Comparison of ENCODE assay signal across 1 cellular context in the genomic region with DNA sequence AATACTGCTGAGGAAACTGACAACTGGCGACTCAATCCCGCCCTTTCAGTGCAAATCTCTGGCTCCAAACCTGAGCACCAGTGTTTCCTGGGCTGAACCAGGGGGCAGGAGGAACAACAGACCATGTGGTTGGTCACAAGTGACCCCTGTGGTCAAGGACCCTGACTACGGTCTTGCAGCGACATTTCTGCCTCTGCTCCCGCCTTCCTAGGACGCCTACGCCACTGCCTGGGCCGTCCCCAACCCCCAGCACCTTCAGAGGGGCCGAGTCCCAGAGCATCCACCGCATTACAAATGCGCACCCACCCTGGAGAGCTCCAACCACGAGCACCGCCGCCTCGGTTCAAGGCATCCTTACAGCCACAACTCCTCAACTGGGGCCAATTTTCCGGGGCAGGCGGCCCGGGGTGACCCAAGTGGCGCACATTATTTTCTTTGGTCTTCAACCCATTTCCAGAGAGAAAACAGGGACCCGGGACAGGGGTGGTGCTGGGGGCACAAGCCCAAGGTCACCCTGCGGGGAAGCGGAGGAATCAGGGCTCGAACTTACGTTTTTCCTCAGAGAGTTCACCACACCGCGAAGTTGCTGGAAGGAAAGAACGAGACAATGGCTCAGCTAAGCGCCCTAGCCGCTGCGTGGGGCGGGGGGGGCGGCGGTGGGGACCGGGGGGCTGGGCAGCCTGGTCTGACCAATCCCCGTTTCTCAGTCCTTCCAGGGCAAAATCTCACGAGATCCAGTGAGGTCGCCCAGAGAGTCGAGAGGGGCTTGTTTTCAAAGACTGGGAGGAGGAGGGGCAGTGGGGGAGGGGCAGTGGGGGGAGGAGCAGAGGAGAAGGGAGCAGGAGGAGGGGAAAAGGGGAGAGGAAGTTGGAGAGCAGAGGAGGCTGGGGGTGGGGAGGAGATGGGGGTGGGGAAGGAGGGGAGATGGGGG.
TF ChIP-seq lines count a peak whose summit lies in the region.

No MANE protein-coding gene starts in this region.

TF ChIP-seq in K562, 482 proteins besides CTCF, POLR2A, EP300 and RAD21:
- TF ChIP-seq ZNF583 (CRISPR knock-in tag; IDR thresholded peaks at IDR 0.05) = no peak
- TF ChIP-seq, protein P1, sequence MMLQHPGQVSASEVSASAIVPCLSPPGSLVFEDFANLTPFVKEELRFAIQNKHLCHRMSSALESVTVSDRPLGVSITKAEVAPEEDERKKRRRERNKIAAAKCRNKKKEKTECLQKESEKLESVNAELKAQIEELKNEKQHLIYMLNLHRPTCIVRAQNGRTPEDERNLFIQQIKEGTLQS (IDR thresholded peaks at IDR 0.05) = no peak
- TF ChIP-seq, protein P1 (CRISPR knock-in tag; conservative IDR thresholded peaks at IDR 0.05) = peak; percentile 96
- no peak for TF ChIP-seq NFRKB (IDR thresholded peaks at IDR 0.05; ENCODE audit: low read depth)
- no peak for TF ChIP-seq STAT5A (IDR thresholded peaks at IDR 0.05; ENCODE audit: borderline replicate concordance, low read length)
- TF ChIP-seq, protein P2, sequence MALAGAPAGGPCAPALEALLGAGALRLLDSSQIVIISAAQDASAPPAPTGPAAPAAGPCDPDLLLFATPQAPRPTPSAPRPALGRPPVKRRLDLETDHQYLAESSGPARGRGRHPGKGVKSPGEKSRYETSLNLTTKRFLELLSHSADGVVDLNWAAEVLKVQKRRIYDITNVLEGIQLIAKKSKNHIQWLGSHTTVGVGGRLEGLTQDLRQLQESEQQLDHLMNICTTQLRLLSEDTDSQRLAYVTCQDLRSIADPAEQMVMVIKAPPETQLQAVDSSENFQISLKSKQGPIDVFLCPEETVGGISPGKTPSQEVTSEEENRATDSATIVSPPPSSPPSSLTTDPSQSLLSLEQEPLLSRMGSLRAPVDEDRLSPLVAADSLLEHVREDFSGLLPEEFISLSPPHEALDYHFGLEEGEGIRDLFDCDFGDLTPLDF (CRISPR knock-in tag; IDR thresholded peaks at IDR 0.05) = peak; percentile 95
- TF ChIP-seq ZNF696 (CRISPR knock-in tag; conservative IDR thresholded peaks at IDR 0.05) = no peak
- TF ChIP-seq, protein P3, sequence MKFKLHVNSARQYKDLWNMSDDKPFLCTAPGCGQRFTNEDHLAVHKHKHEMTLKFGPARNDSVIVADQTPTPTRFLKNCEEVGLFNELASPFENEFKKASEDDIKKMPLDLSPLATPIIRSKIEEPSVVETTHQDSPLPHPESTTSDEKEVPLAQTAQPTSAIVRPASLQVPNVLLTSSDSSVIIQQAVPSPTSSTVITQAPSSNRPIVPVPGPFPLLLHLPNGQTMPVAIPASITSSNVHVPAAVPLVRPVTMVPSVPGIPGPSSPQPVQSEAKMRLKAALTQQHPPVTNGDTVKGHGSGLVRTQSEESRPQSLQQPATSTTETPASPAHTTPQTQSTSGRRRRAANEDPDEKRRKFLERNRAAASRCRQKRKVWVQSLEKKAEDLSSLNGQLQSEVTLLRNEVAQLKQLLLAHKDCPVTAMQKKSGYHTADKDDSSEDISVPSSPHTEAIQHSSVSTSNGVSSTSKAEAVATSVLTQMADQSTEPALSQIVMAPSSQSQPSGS (CRISPR knock-in tag; IDR thresholded peaks at IDR 0.05) = no peak
- TF ChIP-seq RB1 (IDR thresholded peaks at IDR 0.05; ENCODE audit: low read depth) = no peak
- TF ChIP-seq POLR2H (tag; IDR thresholded peaks at IDR 0.05; ENCODE audit: low read depth) = no peak
- no peak for TF ChIP-seq PURB (CRISPR knock-in tag; IDR thresholded peaks at IDR 0.05; ENCODE audit: low read depth)
- TF ChIP-seq, protein P4, sequence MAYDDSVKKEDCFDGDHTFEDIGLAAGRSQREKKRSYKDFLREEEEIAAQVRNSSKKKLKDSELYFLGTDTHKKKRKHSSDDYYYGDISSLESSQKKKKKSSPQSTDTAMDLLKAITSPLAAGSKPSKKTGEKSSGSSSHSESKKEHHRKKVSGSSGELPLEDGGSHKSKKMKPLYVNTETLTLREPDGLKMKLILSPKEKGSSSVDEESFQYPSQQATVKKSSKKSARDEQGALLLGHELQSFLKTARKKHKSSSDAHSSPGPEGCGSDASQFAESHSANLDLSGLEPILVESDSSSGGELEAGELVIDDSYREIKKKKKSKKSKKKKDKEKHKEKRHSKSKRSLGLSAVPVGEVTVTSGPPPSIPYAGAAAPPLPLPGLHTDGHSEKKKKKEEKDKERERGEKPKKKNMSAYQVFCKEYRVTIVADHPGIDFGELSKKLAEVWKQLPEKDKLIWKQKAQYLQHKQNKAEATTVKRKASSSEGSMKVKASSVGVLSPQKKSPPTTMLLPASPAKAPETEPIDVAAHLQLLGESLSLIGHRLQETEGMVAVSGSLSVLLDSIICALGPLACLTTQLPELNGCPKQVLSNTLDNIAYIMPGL (CRISPR knock-in tag; IDR thresholded peaks at IDR 0.05) = peak; percentile 99
- TF ChIP-seq CBX2 (IDR thresholded peaks at IDR 0.05; ENCODE audit: insufficient read depth, low read length, poor library complexity, severe bottlenecking) = no peak
- TF ChIP-seq, protein P5, sequence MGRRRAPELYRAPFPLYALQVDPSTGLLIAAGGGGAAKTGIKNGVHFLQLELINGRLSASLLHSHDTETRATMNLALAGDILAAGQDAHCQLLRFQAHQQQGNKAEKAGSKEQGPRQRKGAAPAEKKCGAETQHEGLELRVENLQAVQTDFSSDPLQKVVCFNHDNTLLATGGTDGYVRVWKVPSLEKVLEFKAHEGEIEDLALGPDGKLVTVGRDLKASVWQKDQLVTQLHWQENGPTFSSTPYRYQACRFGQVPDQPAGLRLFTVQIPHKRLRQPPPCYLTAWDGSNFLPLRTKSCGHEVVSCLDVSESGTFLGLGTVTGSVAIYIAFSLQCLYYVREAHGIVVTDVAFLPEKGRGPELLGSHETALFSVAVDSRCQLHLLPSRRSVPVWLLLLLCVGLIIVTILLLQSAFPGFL (CRISPR knock-in tag; IDR thresholded peaks at IDR 0.05) = no peak
- TF ChIP-seq, protein P6, sequence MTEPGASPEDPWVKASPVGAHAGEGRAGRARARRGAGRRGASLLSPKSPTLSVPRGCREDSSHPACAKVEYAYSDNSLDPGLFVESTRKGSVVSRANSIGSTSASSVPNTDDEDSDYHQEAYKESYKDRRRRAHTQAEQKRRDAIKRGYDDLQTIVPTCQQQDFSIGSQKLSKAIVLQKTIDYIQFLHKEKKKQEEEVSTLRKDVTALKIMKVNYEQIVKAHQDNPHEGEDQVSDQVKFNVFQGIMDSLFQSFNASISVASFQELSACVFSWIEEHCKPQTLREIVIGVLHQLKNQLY (CRISPR knock-in tag; conservative IDR thresholded peaks at IDR 0.05) = peak in 1 of 2 experiments; percentile 95; a peak in 1 of 4 replicates
- TF ChIP-seq, protein P7, sequence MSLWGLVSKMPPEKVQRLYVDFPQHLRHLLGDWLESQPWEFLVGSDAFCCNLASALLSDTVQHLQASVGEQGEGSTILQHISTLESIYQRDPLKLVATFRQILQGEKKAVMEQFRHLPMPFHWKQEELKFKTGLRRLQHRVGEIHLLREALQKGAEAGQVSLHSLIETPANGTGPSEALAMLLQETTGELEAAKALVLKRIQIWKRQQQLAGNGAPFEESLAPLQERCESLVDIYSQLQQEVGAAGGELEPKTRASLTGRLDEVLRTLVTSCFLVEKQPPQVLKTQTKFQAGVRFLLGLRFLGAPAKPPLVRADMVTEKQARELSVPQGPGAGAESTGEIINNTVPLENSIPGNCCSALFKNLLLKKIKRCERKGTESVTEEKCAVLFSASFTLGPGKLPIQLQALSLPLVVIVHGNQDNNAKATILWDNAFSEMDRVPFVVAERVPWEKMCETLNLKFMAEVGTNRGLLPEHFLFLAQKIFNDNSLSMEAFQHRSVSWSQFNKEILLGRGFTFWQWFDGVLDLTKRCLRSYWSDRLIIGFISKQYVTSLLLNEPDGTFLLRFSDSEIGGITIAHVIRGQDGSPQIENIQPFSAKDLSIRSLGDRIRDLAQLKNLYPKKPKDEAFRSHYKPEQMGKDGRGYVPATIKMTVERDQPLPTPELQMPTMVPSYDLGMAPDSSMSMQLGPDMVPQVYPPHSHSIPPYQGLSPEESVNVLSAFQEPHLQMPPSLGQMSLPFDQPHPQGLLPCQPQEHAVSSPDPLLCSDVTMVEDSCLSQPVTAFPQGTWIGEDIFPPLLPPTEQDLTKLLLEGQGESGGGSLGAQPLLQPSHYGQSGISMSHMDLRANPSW (CRISPR knock-in tag; IDR thresholded peaks at IDR 0.05) = peak; percentile 96
- TF ChIP-seq, protein P8, sequence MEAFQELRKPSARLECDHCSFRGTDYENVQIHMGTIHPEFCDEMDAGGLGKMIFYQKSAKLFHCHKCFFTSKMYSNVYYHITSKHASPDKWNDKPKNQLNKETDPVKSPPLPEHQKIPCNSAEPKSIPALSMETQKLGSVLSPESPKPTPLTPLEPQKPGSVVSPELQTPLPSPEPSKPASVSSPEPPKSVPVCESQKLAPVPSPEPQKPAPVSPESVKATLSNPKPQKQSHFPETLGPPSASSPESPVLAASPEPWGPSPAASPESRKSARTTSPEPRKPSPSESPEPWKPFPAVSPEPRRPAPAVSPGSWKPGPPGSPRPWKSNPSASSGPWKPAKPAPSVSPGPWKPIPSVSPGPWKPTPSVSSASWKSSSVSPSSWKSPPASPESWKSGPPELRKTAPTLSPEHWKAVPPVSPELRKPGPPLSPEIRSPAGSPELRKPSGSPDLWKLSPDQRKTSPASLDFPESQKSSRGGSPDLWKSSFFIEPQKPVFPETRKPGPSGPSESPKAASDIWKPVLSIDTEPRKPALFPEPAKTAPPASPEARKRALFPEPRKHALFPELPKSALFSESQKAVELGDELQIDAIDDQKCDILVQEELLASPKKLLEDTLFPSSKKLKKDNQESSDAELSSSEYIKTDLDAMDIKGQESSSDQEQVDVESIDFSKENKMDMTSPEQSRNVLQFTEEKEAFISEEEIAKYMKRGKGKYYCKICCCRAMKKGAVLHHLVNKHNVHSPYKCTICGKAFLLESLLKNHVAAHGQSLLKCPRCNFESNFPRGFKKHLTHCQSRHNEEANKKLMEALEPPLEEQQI (IDR thresholded peaks at IDR 0.05) = no peak
- TF ChIP-seq NUFIP1 (IDR thresholded peaks at IDR 0.05; ENCODE audit: partially characterized antibody) = no peak
- no peak for TF ChIP-seq CXXC5 (CRISPR knock-in tag; IDR thresholded peaks at IDR 0.05)
- TF ChIP-seq, protein P9, sequence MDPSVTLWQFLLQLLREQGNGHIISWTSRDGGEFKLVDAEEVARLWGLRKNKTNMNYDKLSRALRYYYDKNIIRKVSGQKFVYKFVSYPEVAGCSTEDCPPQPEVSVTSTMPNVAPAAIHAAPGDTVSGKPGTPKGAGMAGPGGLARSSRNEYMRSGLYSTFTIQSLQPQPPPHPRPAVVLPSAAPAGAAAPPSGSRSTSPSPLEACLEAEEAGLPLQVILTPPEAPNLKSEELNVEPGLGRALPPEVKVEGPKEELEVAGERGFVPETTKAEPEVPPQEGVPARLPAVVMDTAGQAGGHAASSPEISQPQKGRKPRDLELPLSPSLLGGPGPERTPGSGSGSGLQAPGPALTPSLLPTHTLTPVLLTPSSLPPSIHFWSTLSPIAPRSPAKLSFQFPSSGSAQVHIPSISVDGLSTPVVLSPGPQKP (CRISPR knock-in tag; IDR thresholded peaks at IDR 0.05) = no peak
- TF ChIP-seq TBL1XR1 (IDR thresholded peaks at IDR 0.05; ENCODE audit: low read length in 2 of 2) = no peak
- no peak for TF ChIP-seq SREBF1 (IDR thresholded peaks at IDR 0.05; ENCODE audit: borderline replicate concordance, low read depth, low read length)
- TF ChIP-seq CC2D1A (IDR thresholded peaks at IDR 0.05) = no peak
